Comparison of ENCODE assay signal across 27 cellular contexts in genomic region chr16:83830091-83830768, GRCh38.
"Had no signal": no experiment of that assay in that cellular context is flagged by ENCODE, and none has a peak within 500 bp of the region (broad histone marks: within the 10 kb centered on the region; RNA-seq: fewer than 3 reads in every experiment).

No MANE protein-coding gene starts in this region.

- ATAC-seq: activated CD4-positive, alpha-beta T cell treated with anti-CD3 and anti-CD28 coated beads for 36 hours; activated T-cell treated with anti-CD3 and anti-CD28 coated beads, Interleukin-2, amount 50 U/mL, for 72 hours; Panc1; T-cell had no signal

- DNase-seq: activated CD4-positive, alpha-beta memory T cell treated with anti-CD3 and anti-CD28 coated beads, Interleukin-2, amount 10 ng/mL, durations not matched to agents 7 days and 5 days; activated CD4-positive, alpha-beta T cell treated with anti-CD3 and anti-CD28 coated beads for 36 hours; activated CD4-positive, alpha-beta T cell treated with anti-CD3 and anti-CD28 coated beads, Interleukin-2, amount 50 U/mL, for 1 hour; activated CD8-positive, alpha-beta memory T cell treated with anti-CD3 and anti-CD28 coated beads, Interleukin-2, amount 50 U/mL, for 4 hours; activated gamma-delta T cell treated with Interleukin-2 at 50 U/mL for 16 hours; activated naive CD4-positive, alpha-beta T cell treated with anti-CD3 and anti-CD28 coated beads, Interleukin-2, amount 10 ng/mL, durations not matched to agents 7 days and 5 days; activated naive CD8-positive, alpha-beta T cell treated with anti-CD3 and anti-CD28 coated beads for 36 hours; activated T-cell treated with anti-CD3 and anti-CD28 coated beads, Interleukin-2, amount 50 U/mL, for 72 hours; brain microvascular endothelial cell; MM.1S; NCI-H1105; NCI-H1436; NCI-H1694 treated with DMSO at 0.1 percent for 48 hours; NCI-H2029 treated with DMSO at 0.1 percent for 48 hours; NCI-H510A treated with DMSO at 0.1 percent for 48 hours; NCI-H69; NK-92 treated with Interleukin-12 subunit alpha and Interleukin-12 subunit beta, amount 100 ng/mL, for 24 hours; OCI-M1; SHP77 treated with DMSO at 0.1 percent for 48 hours; T-cell; T-helper 2 cell; T1000 had no signal

- H3K36me3 ChIP-seq: brain microvascular endothelial cell, cardiac muscle cell had no signal

- H3K4me3 ChIP-seq: cardiac muscle cell had no signal

- H3K27ac ChIP-seq: brain microvascular endothelial cell, cardiac muscle cell, RWPE1, VCaP had no signal

- FAIRE-seq: TTC549 had no signal

- H3K27me3 ChIP-seq: brain microvascular endothelial cell, cardiac muscle cell had no signal
